ENCODE assay signal across 14 cellular contexts in genomic region chr15:43107741-43108140, GRCh38. TPM values are rescaled to one million over a fixed set of nuclear protein-coding genes. Genes with fewer than 3 reads are reported as not detected.
DNase-seq lines count a peak whose midpoint lies in the region; ATAC-seq, FAIRE-seq and TF ChIP-seq lines count a peak whose summit lies in the region.
"Had no signal": no experiment of that assay in that cellular context is flagged by ENCODE, and none has a peak within 500 bp of the region (broad histone marks: within the 10 kb centered on the region; RNA-seq: fewer than 3 reads in every experiment).

No MANE protein-coding gene starts in this region.

- peaks cover 39% of the 10 kb centered on the region for H3K79me2 ChIP-seq in K562 (ENCODE audit: control insufficient read depth, insufficient read depth, low read length)

- peak overlapping the region; percentile 57; the same call in 1 of the 2 replicates for H2AFZ ChIP-seq in K562 (ENCODE audit: low read depth, low read length)

- no peak overlapping the region for H3K27ac Mint-ChIP-seq in activated CD8-positive, alpha-beta T cell treated with anti-CD3 and anti-CD28 coated beads, Interleukin-2, amount 10 ng/mL, durations not matched to agents 7 days and 5 days
- no peak overlapping the region for H3K27ac Mint-ChIP-seq in activated CD8-positive, alpha-beta T cell treated with anti-CD3 and anti-CD28 coated beads for 36 hours
- H3K27ac Mint-ChIP-seq: HFFc6 had no signal

- no peak overlapping the region for H3K9ac ChIP-seq in K562 (ENCODE audit: insufficient read depth in 1 of 2, low read depth in 2 of 2, low read length in 2 of 2)

- H3K36me3 ChIP-seq in K562 (ENCODE audit: control insufficient read depth, insufficient read depth, low read length): peaks cover 15% of the 10 kb centered on the region; the same call in 2 of the 3 replicates

- H3K4me2 ChIP-seq in K562 (ENCODE audit: insufficient read depth, low read length): no peak overlapping the region

- TF ChIP-seq POLR2A in K562 (conservative IDR thresholded peaks at IDR 0.05): no peak

- no peak overlapping the region for H3K4me3 ChIP-seq in K562

- peaks cover 26% of the 10 kb centered on the region for H3K4me1 Mint-ChIP-seq in activated CD8-positive, alpha-beta T cell treated with anti-CD3 and anti-CD28 coated beads, Interleukin-2, amount 10 ng/mL, durations not matched to agents 7 days and 5 days (ENCODE audit: low read depth)
- peaks cover 25% of the 10 kb centered on the region for H3K4me1 Mint-ChIP-seq in activated CD8-positive, alpha-beta T cell treated with anti-CD3 and anti-CD28 coated beads for 36 hours (ENCODE audit: low read depth)
- H3K4me1 Mint-ChIP-seq in activated T-cell treated with anti-CD3 and anti-CD28 coated beads, Interleukin-2, amount 50 U/mL, for 4 hours (ENCODE audit: low read depth): peaks cover 37% of the 10 kb centered on the region

- CTCF ChIA-PET in activated CD8-positive, alpha-beta T cell treated with anti-CD3 and anti-CD28 coated beads, Interleukin-2, amount 10 ng/mL, durations not matched to agents 7 days and 5 days (lab: Charles Lee): interaction anchor here (1.3 kb wide), 1 partner anchor 16 kb away, joined by 3 read pairs; no protein-coding TSS in a partner anchor
- CTCF ChIA-PET in activated CD8-positive, alpha-beta T cell treated with anti-CD3 and anti-CD28 coated beads for 36 hours (lab: Charles Lee): no interaction called here
- CTCF ChIA-PET in K562 (lab: Yijun Ruan, JAX; ENCODE audit: low intra/inter-chr PET ratio): no interaction called here

- no peak for FAIRE-seq in K562 (lab: Jason Lieb, UNC)
- FAIRE-seq: A204.1, GM18507 had no signal

- in situ Hi-C loops in K562 (cut with MboI): no loop called here

- H3K27me3 Mint-ChIP-seq in activated CD8-positive, alpha-beta T cell treated with anti-CD3 and anti-CD28 coated beads, Interleukin-2, amount 10 ng/mL, durations not matched to agents 7 days and 5 days (ENCODE audit: low read depth): peaks cover 4% of the 10 kb centered on the region
- no peaks in the 10 kb centered on the region for H3K27me3 Mint-ChIP-seq in activated CD8-positive, alpha-beta T cell treated with anti-CD3 and anti-CD28 coated beads for 36 hours
- H3K27me3 Mint-ChIP-seq in activated T-cell treated with anti-CD3 and anti-CD28 coated beads, Interleukin-2, amount 50 U/mL, for 4 hours (ENCODE audit: low read depth): peaks cover 5% of the 10 kb centered on the region

- no peak overlapping the region for H3K27ac ChIP-seq in K562 (ENCODE audit: extremely low read depth, low read depth, low read length)

- no peaks in the 10 kb centered on the region for H3K9me3 Mint-ChIP-seq in activated CD8-positive, alpha-beta T cell treated with anti-CD3 and anti-CD28 coated beads, Interleukin-2, amount 10 ng/mL, durations not matched to agents 7 days and 5 days (ENCODE audit: insufficient read depth)
- H3K9me3 Mint-ChIP-seq in activated CD8-positive, alpha-beta T cell treated with anti-CD3 and anti-CD28 coated beads for 36 hours: no peaks in the 10 kb centered on the region
- H3K9me3 Mint-ChIP-seq in activated T-cell treated with anti-CD3 and anti-CD28 coated beads, Interleukin-2, amount 50 U/mL, for 4 hours: no peaks in the 10 kb centered on the region
- H3K9me3 Mint-ChIP-seq: CD4-positive, CD25-positive, alpha-beta regulatory T cell; HFFc6 had no signal

- intact Hi-C loops in activated CD8-positive, alpha-beta T cell treated with anti-CD3 and anti-CD28 coated beads for 36 hours (cut with micrococcal nuclease): no loop called here
- intact Hi-C loops in K562 (cut with micrococcal nuclease): loop anchor here (10.0 kb wide), 1 partner anchor 77 kb away; the partner anchor contains the start of gene CCNDBP1

- H3K27me3 ChIP-seq in K562 (ENCODE audit: control insufficient read depth in 2 of 2, insufficient read depth in 2 of 2, low read length in 2 of 2): no peaks in the 10 kb centered on the region
- H3K27me3 ChIP-seq: BE2C had no signal

- no peak for ATAC-seq in activated CD8-positive, alpha-beta T cell treated with anti-CD3 and anti-CD28 coated beads, Interleukin-2, amount 10 ng/mL, durations not matched to agents 7 days and 5 days
- ATAC-seq in activated CD8-positive, alpha-beta T cell treated with anti-CD3 and anti-CD28 coated beads for 36 hours: no peak
- no peak for ATAC-seq in K562
- ATAC-seq in activated T-cell treated with anti-CD3 and anti-CD28 coated beads, Interleukin-2, amount 50 U/mL, for 4 hours: no peak

- 80% methylated on average over 1 of the region's 1 CpG for WGBS in K562 (ENCODE audit: insufficient coverage, low coverage, missing lambda C conversion rate)

- no peak for TF ChIP-seq EP300 in K562 (IDR thresholded peaks at IDR 0.05; ENCODE audit: low read length)

- BruUV-seq in K562 (replicated peaks; lab: Mats Ljungman, UMichigan): no TSS peak

- H4K20me1 ChIP-seq in K562 (replicated peaks; ENCODE audit: control insufficient read depth, insufficient read depth, low read length): no peaks in the 10 kb centered on the region

- H3K36me3 Mint-ChIP-seq in activated CD8-positive, alpha-beta T cell treated with anti-CD3 and anti-CD28 coated beads, Interleukin-2, amount 10 ng/mL, durations not matched to agents 7 days and 5 days (ENCODE audit: low read depth): peaks cover 21% of the 10 kb centered on the region
- peaks cover 14% of the 10 kb centered on the region for H3K36me3 Mint-ChIP-seq in activated CD8-positive, alpha-beta T cell treated with anti-CD3 and anti-CD28 coated beads for 36 hours (ENCODE audit: low read depth)
- H3K36me3 Mint-ChIP-seq in activated T-cell treated with anti-CD3 and anti-CD28 coated beads, Interleukin-2, amount 50 U/mL, for 4 hours (ENCODE audit: insufficient read depth): peaks cover 4% of the 10 kb centered on the region

- no peak for TF ChIP-seq RAD21 in K562 (CRISPR knock-in tag; conservative IDR thresholded peaks at IDR 0.05 in 1 of 2, IDR thresholded peaks at IDR 0.05 in 1 of 2)

- no peak overlapping the region for H3K4me3 Mint-ChIP-seq in activated CD8-positive, alpha-beta T cell treated with anti-CD3 and anti-CD28 coated beads, Interleukin-2, amount 10 ng/mL, durations not matched to agents 7 days and 5 days
- H3K4me3 Mint-ChIP-seq in activated CD8-positive, alpha-beta T cell treated with anti-CD3 and anti-CD28 coated beads for 36 hours: no peak overlapping the region
- no peak overlapping the region for H3K4me3 Mint-ChIP-seq in activated T-cell treated with anti-CD3 and anti-CD28 coated beads, Interleukin-2, amount 50 U/mL, for 4 hours
- H3K4me3 Mint-ChIP-seq: HFFc6 had no signal

- H3K9me3 ChIP-seq in K562 (replicated peaks; ENCODE audit: control insufficient read depth, insufficient read depth, low read depth, low read length): no peaks in the 10 kb centered on the region
- H3K9me3 ChIP-seq: BE2C had no signal

- POLR2A ChIA-PET in activated CD8-positive, alpha-beta T cell treated with anti-CD3 and anti-CD28 coated beads, Interleukin-2, amount 10 ng/mL, durations not matched to agents 7 days and 5 days (lab: Charles Lee): no interaction called here
- POLR2A ChIA-PET in activated CD8-positive, alpha-beta T cell treated with anti-CD3 and anti-CD28 coated beads for 36 hours (lab: Charles Lee): no interaction called here
- POLR2A ChIA-PET in K562 (lab: Yijun Ruan, JAX): interaction anchor here (0.9 kb wide), 1 partner anchor 9 kb away, joined by 3 read pairs; no protein-coding TSS in a partner anchor

- TF ChIP-seq CTCF in activated CD8-positive, alpha-beta T cell treated with anti-CD3 and anti-CD28 coated beads for 36 hours (IDR thresholded peaks at IDR 0.05): no peak
- TF ChIP-seq CTCF in K562 (IDR thresholded peaks at IDR 0.05 in 2 of 3, conservative IDR thresholded peaks at IDR 0.05 in 1 of 3; ENCODE audit: insufficient read depth in 2 of 3, low read depth in 1 of 3, low read length in 3 of 3): no peak

- DNase-seq in activated CD8-positive, alpha-beta T cell treated with anti-CD3 and anti-CD28 coated beads, Interleukin-2, amount 10 ng/mL, durations not matched to agents 7 days and 5 days: peak; percentile 17
- no peak for DNase-seq in activated CD8-positive, alpha-beta T cell treated with anti-CD3 and anti-CD28 coated beads for 36 hours
- peak; percentile 29 for DNase-seq in MV-4-11 (lab: John Stamatoyannopoulos, UW)
- DNase-seq in K562 (ENCODE audit: extremely low read depth in 1 of 4, low spot score in 3 of 4): no peak
- no peak for DNase-seq in UCSD-AML1 (lab: John Stamatoyannopoulos, UW; ENCODE audit: unreplicated experiment)
- DNase-seq in hippocampal formation (lab: John Stamatoyannopoulos, UW): no peak
- DNase-seq in activated T-cell treated with anti-CD3 and anti-CD28 coated beads, Interleukin-2, amount 50 U/mL, for 4 hours: no peak
- DNase-seq: BE2C; CD4-positive, CD25-positive, alpha-beta regulatory T cell; DMS 273 treated with DMSO at 0.1 percent for 48 hours; HCEC 1CT; HFFc6 had no signal

- H3K9me1 ChIP-seq in K562 (ENCODE audit: control insufficient read depth, insufficient read depth, low read length): no peaks in the 10 kb centered on the region

- peaks cover 0 to 15% of the 10 kb centered on the region in 2 experiments; a peak in 3 of 5 replicates for H3K4me1 ChIP-seq in K562 (replicated peaks in 1 of 2; ENCODE audit: control insufficient read depth in 2 of 2, insufficient read depth in 2 of 2, low read length in 2 of 2)
- H3K4me1 ChIP-seq: BE2C had no signal

RNA-seq across cellular contexts. Expression of gene UBR1, which starts 1.9 kb away (rescaled TPM):
- 10 to 100 TPM; 35.4 to 39.5 TPM for total RNA-seq in activated CD8-positive, alpha-beta T cell treated with anti-CD3 and anti-CD28 coated beads, Interleukin-2, amount 10 ng/mL, durations not matched to agents 7 days and 5 days
- 10 to 100 TPM; 27.3 to 29.2 TPM for total RNA-seq in activated CD8-positive, alpha-beta T cell treated with anti-CD3 and anti-CD28 coated beads for 36 hours
- 44.9 and 175 TPM in 2 replicates for total RNA-seq in K562 (2011; cell fraction: chromatin; rRNA removed; ENCODE audit: low replicate concordance)
- 23.3 and 24.9 TPM in 2 replicates for total RNA-seq in K562 (2011; cell fraction: nucleolus; rRNA removed)
- 47.1 and 58.6 TPM in 2 replicates for total RNA-seq in K562 (2011; cell fraction: nucleoplasm; rRNA removed)
- 15.3 and 20.9 TPM in 2 replicates for total RNA-seq in K562 (2014; rRNA removed)
- 30.7 and 32.8 TPM in 2 replicates for total RNA-seq in K562 (2014; rRNA removed; fragmentation: Illumina TruSeq; extraction: Trizol)
- 23.6 and 28.6 TPM in 2 replicates for total RNA-seq in K562 (2015; rRNA removed; fragmentation: Illumina TruSeq; extraction: Trizol)
- 21.2 and 24.0 TPM in 2 replicates for total RNA-seq in K562 (2021)
- 10.6 and 15.7 TPM in 2 replicates for polyA plus RNA-seq in K562 (2011; rRNA removed)
- 2.7 and 4.1 TPM in 2 replicates for polyA plus RNA-seq in K562 (2011; cell fraction: cytosol; rRNA removed)
- polyA plus RNA-seq in K562 (2011; cell fraction: nucleus; rRNA removed): 11.4 and 13.6 TPM in 2 replicates
- polyA plus RNA-seq in K562 (2012): 7.8 and 9.5 TPM in 2 replicates
- polyA plus RNA-seq in K562 (2014; fragmentation: Illumina TruSeq; extraction: Trizol): 10.8 and 14.2 TPM in 2 replicates
- 1 to 10 TPM; 5.8 to 7.1 TPM for polyA plus RNA-seq in K562 (2014; fragmentation: Nextera tagmentation; extraction: Ambion mirVana)
- 10.8 and 11.6 TPM in 2 replicates for polyA plus RNA-seq in K562 (2014; rRNA removed)
- polyA minus RNA-seq in K562 (2011; rRNA and poly(A)+ RNA removed): 39.0 and 48.8 TPM in 2 replicates
- 16.3 and 21.1 TPM in 2 replicates for polyA minus RNA-seq in K562 (2011; cell fraction: cytosol; rRNA and poly(A)+ RNA removed)
- polyA minus RNA-seq in K562 (2011; cell fraction: nucleus; rRNA and poly(A)+ RNA removed): 47.7 and 61.1 TPM in 2 replicates
- total RNA-seq in activated T-cell treated with anti-CD3 and anti-CD28 coated beads, Interleukin-2, amount 50 U/mL, for 4 hours: 10 to 100 TPM; 23.5 to 27.8 (median 24.8) TPM

RNA-seq across cellular contexts. Expression of gene TMEM62, which starts 25.6 kb away (rescaled TPM):
- 10 to 100 TPM; 20.4 to 21.9 TPM for total RNA-seq in activated CD8-positive, alpha-beta T cell treated with anti-CD3 and anti-CD28 coated beads, Interleukin-2, amount 10 ng/mL, durations not matched to agents 7 days and 5 days
- 10 to 100 TPM; 10.5 to 11.6 TPM for total RNA-seq in activated CD8-positive, alpha-beta T cell treated with anti-CD3 and anti-CD28 coated beads for 36 hours
- 31.6 and 73.3 TPM in 2 replicates for total RNA-seq in K562 (2011; cell fraction: chromatin; rRNA removed; ENCODE audit: low replicate concordance)
- total RNA-seq in K562 (2011; cell fraction: nucleolus; rRNA removed): 19.7 and 20.0 TPM in 2 replicates
- total RNA-seq in K562 (2011; cell fraction: nucleoplasm; rRNA removed): 36.1 and 40.1 TPM in 2 replicates
- total RNA-seq in K562 (2014; rRNA removed) (13.8 and 14.2 TPM in 2 replicates), K562 (2014; rRNA removed; fragmentation: Illumina TruSeq; extraction: Trizol) (15.7 and 19.8 TPM in 2 replicates), K562 (2015; rRNA removed; fragmentation: Illumina TruSeq; extraction: Trizol) (16.6 and 16.9 TPM in 2 replicates), K562 (2021) (10.6 and 11.9 TPM in 2 replicates)
- polyA plus RNA-seq in K562 (2011; rRNA removed) (7.3 and 10.6 TPM in 2 replicates), K562 (2014; fragmentation: Illumina TruSeq; extraction: Trizol) (13.8 and 14.4 TPM in 2 replicates), K562 (2014; fragmentation: Nextera tagmentation; extraction: Ambion mirVana) (1 to 10 TPM; 4.4 to 6.6 TPM), K562 (2014; rRNA removed) (8.5 and 11.1 TPM in 2 replicates)
- polyA plus RNA-seq in K562 (2011; cell fraction: cytosol; rRNA removed): 4.7 and 7.6 TPM in 2 replicates
- polyA plus RNA-seq in K562 (2011; cell fraction: nucleus; rRNA removed): 9.2 and 11.6 TPM in 2 replicates
- 7.0 and 9.6 TPM in 2 replicates for polyA plus RNA-seq in K562 (2012)
- 12.9 and 17.0 TPM in 2 replicates for polyA minus RNA-seq in K562 (2011; rRNA and poly(A)+ RNA removed)
- polyA minus RNA-seq in K562 (2011; cell fraction: cytosol; rRNA and poly(A)+ RNA removed): 3.0 and 3.4 TPM in 2 replicates
- 11.6 and 12.4 TPM in 2 replicates for polyA minus RNA-seq in K562 (2011; cell fraction: nucleus; rRNA and poly(A)+ RNA removed)
- 10 to 100 TPM in 1 of 3 donors, 1 to 10 TPM in 2; 7.9 to 10.5 (median 9.4) TPM for total RNA-seq in activated T-cell treated with anti-CD3 and anti-CD28 coated beads, Interleukin-2, amount 50 U/mL, for 4 hours

Comparison
In these comparisons a context has a peak if more than half of its experiments do, and no peak if none do; other contexts are left out.
1. DNase-seq: peak in activated CD8-positive, alpha-beta T cell treated with anti-CD3 and anti-CD28 coated beads, Interleukin-2, amount 10 ng/mL, durations not matched to agents 7 days and 5 days (single experiment) and MV-4-11 (single experiment); none in activated CD8-positive, alpha-beta T cell treated with anti-CD3 and anti-CD28 coated beads for 36 hours (single experiment), K562 (0 of 4), UCSD-AML1 (single experiment), hippocampal formation (0 of 2) and activated T-cell treated with anti-CD3 and anti-CD28 coated beads, Interleukin-2, amount 50 U/mL, for 4 hours (single experiment).